ENCODE assay signal across 30 cellular contexts in the genomic region with DNA sequence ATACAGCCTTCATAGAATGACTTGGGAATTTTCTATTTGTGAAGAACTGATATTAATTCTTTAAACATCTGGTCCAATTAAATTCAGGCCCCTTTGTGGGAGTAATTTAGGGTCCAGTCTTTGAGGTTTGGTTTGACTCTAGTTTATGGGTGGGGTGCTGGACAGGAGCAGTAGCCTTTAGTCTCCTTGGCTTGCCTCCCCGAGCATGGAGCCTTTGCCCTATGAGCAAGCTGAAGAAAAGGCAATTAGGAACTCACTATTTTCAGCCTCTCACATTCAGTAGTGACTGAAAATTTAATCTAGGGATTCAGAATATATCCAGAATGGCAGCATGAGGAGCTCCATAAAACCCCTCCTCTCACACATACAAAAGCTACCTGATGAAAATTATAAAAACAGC.
"Had no signal": no experiment of that assay in that cellular context is flagged by ENCODE, and none has a peak within 500 bp of the region (broad histone marks: within the 10 kb centered on the region; RNA-seq: fewer than 3 reads in every experiment).

No MANE protein-coding gene starts in this region.

- FAIRE-seq: astrocyte had no signal

- H3K27me3 ChIP-seq: dorsolateral prefrontal cortex, esophagus muscularis mucosa, foreskin keratinocyte, gastrocnemius medialis had no signal

- DNase-seq: activated B cell treated with CpG ODN at 0.5 μM for 24 hours; activated CD4-positive, alpha-beta T cell treated with anti-CD3 and anti-CD28 coated beads for 48 hours; activated CD4-positive, alpha-beta T cell treated with anti-CD3 and anti-CD28 coated beads, Interleukin-2, amount 50 U/mL, for 1 hour; activated CD4-positive, alpha-beta T cell treated with anti-CD3 and anti-CD28 coated beads, Interleukin-2, amount 50 U/mL, for 48 hours; activated CD8-positive, alpha-beta memory T cell treated with anti-CD3 and anti-CD28 coated beads for 24 hours; activated CD8-positive, alpha-beta T cell treated with anti-CD3 and anti-CD28 coated beads for 36 hours; activated effector memory CD4-positive, alpha-beta T cell treated with Interleukin-2 at 50 U/mL for 16 hours; activated gamma-delta T cell treated with Interleukin-2 at 50 U/mL for 16 hours; activated naive CD4-positive, alpha-beta T cell treated with anti-CD3 and anti-CD28 coated beads, Interleukin-2, amount 50 U/mL, for 16 hours; activated naive CD4-positive, alpha-beta T cell treated with Interleukin-2 at 50 U/mL for 16 hours; activated T-cell treated with anti-CD3 and anti-CD28 coated beads, Interleukin-2, amount 50 U/mL, for 4 hours; amniotic stem cell; anterior cingulate cortex; central memory CD4-positive, alpha-beta T cell; cerebellar nuclear complex; dorsolateral prefrontal cortex; effector CD4-positive, alpha-beta T cell; effector memory CD8-positive, alpha-beta T cell; erythroblast; foreskin keratinocyte; gastrocnemius medialis; T-helper 1 cell; T-helper 17 cell; T1000; WERI-Rb-1 had no signal

- H3K27ac ChIP-seq: coronary artery, dorsolateral prefrontal cortex, esophagus muscularis mucosa, foreskin keratinocyte, gastrocnemius medialis, WERI-Rb-1 had no signal

- H3K4me3 ChIP-seq: coronary artery, dorsolateral prefrontal cortex, esophagus muscularis mucosa, gastrocnemius medialis had no signal

- ATAC-seq: activated CD4-positive, CD25-positive, alpha-beta regulatory T cell treated with anti-CD3 and anti-CD28 coated beads, Interleukin-2, amount 50 U/mL, for 24 hours; activated CD8-positive, alpha-beta T cell treated with anti-CD3 and anti-CD28 coated beads for 36 hours; activated T-cell treated with anti-CD3 and anti-CD28 coated beads, Interleukin-2, amount 50 U/mL, for 4 hours; activated T-helper 17 cell treated with anti-CD3 and anti-CD28 coated beads, Interleukin-2, amount 50 U/mL, for 72 hours; effector memory CD8-positive, alpha-beta T cell; foreskin keratinocyte; gastrocnemius medialis; T-helper 17 cell had no signal

- H3K9me3 ChIP-seq: esophagus muscularis mucosa, gastrocnemius medialis had no signal

- H3K4me1 ChIP-seq: esophagus muscularis mucosa, foreskin keratinocyte, gastrocnemius medialis had no signal

- H3K36me3 ChIP-seq: esophagus muscularis mucosa, gastrocnemius medialis, WERI-Rb-1 had no signal
